28 cellular contexts compared by ENCODE assay signal in the genomic region with DNA sequence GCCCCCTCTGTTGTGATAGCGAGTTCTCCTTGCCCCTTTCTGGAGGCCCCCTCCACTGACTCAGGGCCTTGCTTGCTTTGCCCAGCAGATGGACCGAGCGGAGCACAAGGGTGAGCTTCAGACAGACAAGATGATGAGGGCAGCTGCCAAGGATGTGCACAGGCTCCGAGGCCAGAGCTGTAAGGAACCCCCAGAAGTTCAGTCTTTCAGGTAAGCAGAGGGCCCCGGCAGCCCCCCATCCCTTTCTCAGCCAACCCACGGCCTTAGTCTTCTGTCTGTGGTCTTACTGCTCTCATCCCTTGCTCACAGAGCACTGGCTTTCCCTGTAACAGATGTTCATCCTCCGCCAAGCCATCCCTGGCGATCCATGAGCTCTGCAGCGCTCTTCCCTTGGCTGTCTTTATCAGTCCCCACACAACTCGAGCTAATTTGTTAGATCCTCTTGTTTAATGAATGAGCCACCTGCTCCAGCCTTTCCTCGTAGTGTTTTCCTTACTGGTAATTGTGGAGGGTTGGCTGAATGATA. TPM values are rescaled to one million over a fixed set of nuclear protein-coding genes. Genes with fewer than 3 reads are reported as not detected.
A peak's percentile ranks its signal among the peaks of the same experiment; 100 is the strongest.
DNase-seq lines count a peak whose midpoint lies in the region; TF ChIP-seq lines count a peak whose summit lies in the region.
"Had no signal": no experiment of that assay in that cellular context is flagged by ENCODE, and none has a peak within 500 bp of the region (broad histone marks: within the 10 kb centered on the region; RNA-seq: fewer than 3 reads in every experiment).

No MANE protein-coding gene starts in this region.

- H3K4me2 ChIP-seq in neural progenitor cell = no peak overlapping the region
- H3K4me2 ChIP-seq: A549 had no signal

- DNase-seq in NCI-H2171 treated with DMSO at 0.1 percent for 48 hours (lab: John Stamatoyannopoulos, UW) (peak; percentile 70), NCI-H2171 (lab: John Stamatoyannopoulos, UW) (no peak), NCI-H1092 treated with DMSO at 0.1 percent for 48 hours (lab: John Stamatoyannopoulos, UW) (peak; percentile 24), NCI-H774 (lab: John Stamatoyannopoulos, UW) (peak; percentile 66), neural progenitor cell (ENCODE audit: low spot score) (no peak), T-helper 2 cell (no peak), SW 1271 (lab: John Stamatoyannopoulos, UW) (no peak)
- no peak for DNase-seq in stimulated activated CD4-positive, alpha-beta T cell treated with anti-CD3 and anti-CD28 coated beads, Interleukin-15, amount 100 ng/mL, for 24 hours
- DNase-seq: activated CD4-positive, alpha-beta T cell treated with anti-CD3 and anti-CD28 coated beads, Interleukin-2, amount 50 U/mL, for 1 hour; activated gamma-delta T cell treated with Interleukin-2 at 50 U/mL for 16 hours; activated naive CD8-positive, alpha-beta T cell treated with anti-CD3 and anti-CD28 coated beads, Interleukin-2, amount 10 ng/mL, durations not matched to agents 7 days and 5 days; activated T-cell treated with anti-CD3 and anti-CD28 coated beads, Interleukin-2, amount 50 U/mL, for 48 hours; aorta; CD4-positive, CD25-positive, alpha-beta regulatory T cell; colonic mucosa; foreskin fibroblast; GOT3; heart left ventricle; Kasumi-1; kidney; NCI-H2107; NCI-H510A treated with DMSO at 0.1 percent for 48 hours; stimulated activated CD4-positive, alpha-beta T cell treated with anti-CD3 and anti-CD28 coated beads, Interleukin-4, amount 100 ng/mL, for 24 hours had no signal

- no peaks in the 10 kb centered on the region for H4K20me1 ChIP-seq in neural progenitor cell (ENCODE audit: low read depth)

- no peak overlapping the region for H2AFZ ChIP-seq in neural progenitor cell (replicated peaks)

- H3K4me1 ChIP-seq in neural progenitor cell = no peaks in the 10 kb centered on the region
- H3K4me1 ChIP-seq: A549, colonic mucosa, prostate gland, tibial nerve had no signal

- H3K27ac ChIP-seq in neural progenitor cell = no peak overlapping the region
- H3K27ac ChIP-seq: A549, colonic mucosa, heart left ventricle, prostate gland, tibial nerve had no signal

- H3K4me1 Mint-ChIP-seq in neural progenitor cell = peaks cover 3% of the 10 kb centered on the region
- H3K4me1 Mint-ChIP-seq: WTC11 had no signal

- H3K9me3 ChIP-seq in neural progenitor cell (ENCODE audit: low read depth) = no peaks in the 10 kb centered on the region
- H3K9me3 ChIP-seq: A549, colonic mucosa, heart left ventricle, prostate gland, SJSA1, tibial nerve had no signal

- peaks cover 8% of the 10 kb centered on the region for H3K36me3 Mint-ChIP-seq in neural progenitor cell
- H3K36me3 Mint-ChIP-seq: activated naive CD8-positive, alpha-beta T cell treated with anti-CD3 and anti-CD28 coated beads, Interleukin-2, amount 10 ng/mL, durations not matched to agents 7 days and 5 days had no signal

- H3K79me2 ChIP-seq in neural progenitor cell (ENCODE audit: low read depth) = no peaks in the 10 kb centered on the region

- H3K36me3 ChIP-seq in neural progenitor cell = no peaks in the 10 kb centered on the region
- H3K36me3 ChIP-seq: colonic mucosa, heart left ventricle, SJSA1, tibial nerve had no signal

- H3K27me3 ChIP-seq in neural progenitor cell = no peaks in the 10 kb centered on the region
- H3K27me3 ChIP-seq: colonic mucosa, heart left ventricle, SJSA1, tibial nerve had no signal

- H3K27ac Mint-ChIP-seq in neural progenitor cell = peak overlapping the region; percentile 57
- H3K27ac Mint-ChIP-seq: activated naive CD8-positive, alpha-beta T cell treated with anti-CD3 and anti-CD28 coated beads, Interleukin-2, amount 10 ng/mL, durations not matched to agents 7 days and 5 days; CD4-positive, CD25-positive, alpha-beta regulatory T cell; WTC11 had no signal

- TF ChIP-seq CTCF in neural progenitor cell (IDR thresholded peaks at IDR 0.05) = no peak

- no peaks in the 10 kb centered on the region for H3K9me3 Mint-ChIP-seq in neural progenitor cell
- H3K9me3 Mint-ChIP-seq: activated naive CD8-positive, alpha-beta T cell treated with anti-CD3 and anti-CD28 coated beads, Interleukin-2, amount 10 ng/mL, durations not matched to agents 7 days and 5 days; WTC11 had no signal

- peaks cover 2% of the 10 kb centered on the region for H3K27me3 Mint-ChIP-seq in neural progenitor cell (ENCODE audit: insufficient read depth, low read depth)
- H3K27me3 Mint-ChIP-seq: CD4-positive, CD25-positive, alpha-beta regulatory T cell had no signal

- no peaks in the 10 kb centered on the region for H3F3A ChIP-seq in neural progenitor cell (ENCODE audit: low read depth)

- no peak overlapping the region for H3K4me3 Mint-ChIP-seq in neural progenitor cell
- H3K4me3 Mint-ChIP-seq: activated naive CD8-positive, alpha-beta T cell treated with anti-CD3 and anti-CD28 coated beads, Interleukin-2, amount 10 ng/mL, durations not matched to agents 7 days and 5 days; CD4-positive, CD25-positive, alpha-beta regulatory T cell; WTC11 had no signal

- H3K4me3 ChIP-seq in neural progenitor cell = no peak overlapping the region
- H3K4me3 ChIP-seq: A549, colonic mucosa, heart left ventricle, prostate gland, SJSA1, tibial nerve had no signal

- H3K9ac ChIP-seq in neural progenitor cell = no peak overlapping the region

RNA-seq across cellular contexts. Expression of a gene that starts 18.5 kb away (rescaled TPM):
- total RNA-seq in neural progenitor cell (ENCODE audit: low replicate concordance) = 116 and 191 TPM in 2 replicates

Comparison
In these comparisons a context has a peak if more than half of its experiments do, and no peak if none do; other contexts are left out.
1. DNase-seq: peak in NCI-H2171 treated with DMSO at 0.1 percent for 48 hours (single experiment), NCI-H1092 treated with DMSO at 0.1 percent for 48 hours (single experiment) and NCI-H774 (single experiment); none in NCI-H2171 (single experiment), neural progenitor cell (single experiment), stimulated activated CD4-positive, alpha-beta T cell treated with anti-CD3 and anti-CD28 coated beads, Interleukin-15, amount 100 ng/mL, for 24 hours (single experiment), T-helper 2 cell (0 of 5) and SW 1271 (0 of 2).